In the genomic region with DNA sequence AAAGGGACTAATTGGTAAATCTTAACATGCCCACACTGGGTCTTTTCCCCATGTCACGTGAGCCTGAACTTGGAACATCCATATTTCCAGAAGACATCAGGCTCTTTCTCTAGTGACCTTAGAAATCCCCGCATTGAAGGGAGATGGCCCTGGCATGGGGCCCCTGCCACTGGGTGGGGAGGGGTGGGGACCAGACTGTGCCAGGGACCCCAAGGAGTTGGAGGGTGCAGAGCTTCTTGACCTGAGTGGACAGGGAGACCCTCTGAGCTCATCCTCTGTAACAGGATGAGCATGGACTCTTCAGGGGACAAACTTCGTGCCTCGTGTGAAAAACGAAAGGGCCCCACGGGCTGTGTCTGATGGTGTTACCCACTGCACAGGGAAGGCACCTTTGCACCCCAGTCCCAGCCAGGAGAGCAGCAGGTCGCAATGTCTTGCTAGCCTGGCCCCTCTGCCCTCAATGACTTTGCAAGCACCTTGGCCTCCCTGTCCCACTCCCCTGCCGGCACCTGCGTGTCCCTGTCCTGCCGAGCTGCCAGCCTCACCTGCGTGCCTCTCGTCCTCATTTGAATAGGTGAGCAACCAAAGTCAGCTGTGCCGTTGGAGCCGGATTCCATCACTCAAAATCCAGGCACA, we compare ENCODE assay signal across 34 cellular contexts.
"Had no signal": no experiment of that assay in that cellular context is flagged by ENCODE, and none has a peak within 500 bp of the region (broad histone marks: within the 10 kb centered on the region; RNA-seq: fewer than 3 reads in every experiment).

No MANE protein-coding gene starts in this region.

- H3K36me3 ChIP-seq: breast epithelium, gastrocnemius medialis, lower lobe of right lung, ovary, prostate gland, uterus had no signal

- H3K27ac ChIP-seq: breast epithelium, gastrocnemius medialis, lower lobe of right lung, ovary, prostate gland, skin epidermis, uterus, VCaP had no signal

- FAIRE-seq: TTC549 had no signal

- DNase-seq: activated CD4-positive, alpha-beta memory T cell treated with anti-CD3 and anti-CD28 coated beads, Interleukin-2, amount 10 ng/mL, durations not matched to agents 7 days and 5 days; activated CD4-positive, alpha-beta T cell treated with anti-CD3 and anti-CD28 coated beads, Interleukin-2, amount 10 ng/mL, durations not matched to agents 7 days and 5 days; activated T-cell treated with anti-CD3 and anti-CD28 coated beads, Interleukin-2, amount 50 U/mL, for 4 hours; central memory CD4-positive, alpha-beta T cell; dermis blood vessel endothelial cell; effector CD8-positive, alpha-beta T cell; gastrocnemius medialis; hippocampal formation; immature natural killer cell; kidney glomerular epithelial cell; lower lobe of right lung; mesenchymal stem cell; natural killer cell; ovary; retina; stimulated activated CD4-positive, alpha-beta T cell treated with anti-CD3 and anti-CD28 coated beads, Interleukin-4, amount 100 ng/mL, for 24 hours; stimulated activated naive CD8-positive, alpha-beta T cell treated with anti-CD3 and anti-CD28 coated beads, Interleukin-15, amount 100 ng/mL, for 72 hours; substantia nigra; SW 1271; T-helper 9 cell; uterus had no signal

- H3K4me3 Mint-ChIP-seq: activated CD4-positive, alpha-beta memory T cell treated with anti-CD3 and anti-CD28 coated beads, Interleukin-2, amount 10 ng/mL, durations not matched to agents 7 days and 5 days; activated CD4-positive, alpha-beta T cell treated with anti-CD3 and anti-CD28 coated beads, Interleukin-2, amount 10 ng/mL, durations not matched to agents 7 days and 5 days; activated T-cell treated with anti-CD3 and anti-CD28 coated beads, Interleukin-2, amount 50 U/mL, for 4 hours; activated T-helper 17 cell treated with anti-CD3 and anti-CD28 coated beads, Interleukin-2, amount 50 U/mL, for 72 hours; immature natural killer cell; natural killer cell; stimulated activated effector memory CD8-positive, alpha-beta T cell treated with anti-CD3 and anti-CD28 coated beads, Interleukin-12 subunit alpha, Interleukin-12 subunit beta, amount 100 ng/mL, for 72 hours; stimulated activated naive CD8-positive, alpha-beta T cell treated with anti-CD3 and anti-CD28 coated beads, Interleukin-15, amount 100 ng/mL, for 72 hours; T-helper 1 cell treated with Interleukin-12 subunit alpha and Interleukin-12 subunit beta and Interleukin-4 antibody, amounts not matched to agents 30 μg/mL and 1 μg/mL, for 36 hours; type B pancreatic cell had no signal

- H3K9me3 Mint-ChIP-seq: natural killer cell, type B pancreatic cell had no signal

- H3K4me1 Mint-ChIP-seq: activated CD4-positive, alpha-beta memory T cell treated with anti-CD3 and anti-CD28 coated beads, Interleukin-2, amount 10 ng/mL, durations not matched to agents 7 days and 5 days; activated CD4-positive, alpha-beta T cell treated with anti-CD3 and anti-CD28 coated beads, Interleukin-2, amount 10 ng/mL, durations not matched to agents 7 days and 5 days; activated T-helper 17 cell treated with anti-CD3 and anti-CD28 coated beads, Interleukin-2, amount 50 U/mL, for 72 hours; immature natural killer cell; natural killer cell; stimulated activated effector memory CD8-positive, alpha-beta T cell treated with anti-CD3 and anti-CD28 coated beads, Interleukin-12 subunit alpha, Interleukin-12 subunit beta, amount 100 ng/mL, for 72 hours; stimulated activated naive CD8-positive, alpha-beta T cell treated with anti-CD3 and anti-CD28 coated beads, Interleukin-15, amount 100 ng/mL, for 72 hours had no signal

- H3K27ac Mint-ChIP-seq: activated CD4-positive, alpha-beta memory T cell treated with anti-CD3 and anti-CD28 coated beads, Interleukin-2, amount 10 ng/mL, durations not matched to agents 7 days and 5 days; activated CD4-positive, alpha-beta T cell treated with anti-CD3 and anti-CD28 coated beads, Interleukin-2, amount 10 ng/mL, durations not matched to agents 7 days and 5 days; activated naive CD4-positive, alpha-beta T cell treated with anti-CD3 and anti-CD28 coated beads, Interleukin-2, amount 50 U/mL, for 72 hours; activated T-helper 17 cell treated with anti-CD3 and anti-CD28 coated beads, Interleukin-2, amount 50 U/mL, for 72 hours; natural killer cell; stimulated activated effector memory CD8-positive, alpha-beta T cell treated with anti-CD3 and anti-CD28 coated beads, Interleukin-12 subunit alpha, Interleukin-12 subunit beta, amount 100 ng/mL, for 72 hours; stimulated activated naive CD8-positive, alpha-beta T cell treated with anti-CD3 and anti-CD28 coated beads, Interleukin-15, amount 100 ng/mL, for 72 hours; T-helper 1 cell treated with Interleukin-12 subunit alpha and Interleukin-12 subunit beta and Interleukin-4 antibody, amounts not matched to agents 30 μg/mL and 1 μg/mL, for 36 hours; type B pancreatic cell had no signal

- H3K9me3 ChIP-seq: gastrocnemius medialis, ovary, prostate gland had no signal

- ATAC-seq: activated CD4-positive, CD25-positive, alpha-beta regulatory T cell treated with anti-CD3 and anti-CD28 coated beads, Interleukin-2, amount 50 U/mL, for 24 hours; activated naive CD4-positive, alpha-beta T cell treated with anti-CD3 and anti-CD28 coated beads, Interleukin-2, amount 50 U/mL, for 72 hours; activated T-cell treated with anti-CD3 and anti-CD28 coated beads, Interleukin-2, amount 50 U/mL, for 4 hours; activated T-helper 17 cell treated with anti-CD3 and anti-CD28 coated beads, Interleukin-2, amount 50 U/mL, for 72 hours; gastrocnemius medialis; left lobe of liver; lower lobe of right lung; natural killer cell; sciatic nerve; stimulated activated effector memory CD8-positive, alpha-beta T cell treated with anti-CD3 and anti-CD28 coated beads, Interleukin-12 subunit alpha, Interleukin-12 subunit beta, amount 100 ng/mL, for 72 hours; stimulated activated naive CD8-positive, alpha-beta T cell treated with anti-CD3 and anti-CD28 coated beads, Interleukin-15, amount 100 ng/mL, for 72 hours had no signal

- H3K4me3 ChIP-seq: breast epithelium, gastrocnemius medialis, lower lobe of right lung, ovary, prostate gland, skin epidermis, uterus had no signal

- H3K36me3 Mint-ChIP-seq: natural killer cell; stimulated activated effector memory CD8-positive, alpha-beta T cell treated with anti-CD3 and anti-CD28 coated beads, Interleukin-12 subunit alpha, Interleukin-12 subunit beta, amount 100 ng/mL, for 72 hours had no signal

- H3K27me3 Mint-ChIP-seq: activated CD4-positive, alpha-beta memory T cell treated with anti-CD3 and anti-CD28 coated beads, Interleukin-2, amount 10 ng/mL, durations not matched to agents 7 days and 5 days; activated CD4-positive, alpha-beta T cell treated with anti-CD3 and anti-CD28 coated beads, Interleukin-2, amount 10 ng/mL, durations not matched to agents 7 days and 5 days; activated T-helper 17 cell treated with anti-CD3 and anti-CD28 coated beads, Interleukin-2, amount 50 U/mL, for 72 hours; stimulated activated naive CD8-positive, alpha-beta T cell treated with anti-CD3 and anti-CD28 coated beads, Interleukin-15, amount 100 ng/mL, for 72 hours; type B pancreatic cell had no signal

- H3K4me1 ChIP-seq: breast epithelium, gastrocnemius medialis, lower lobe of right lung, prostate gland, uterus had no signal
